Comparison of ENCODE assay signal across 1 cellular context in the genomic region with DNA sequence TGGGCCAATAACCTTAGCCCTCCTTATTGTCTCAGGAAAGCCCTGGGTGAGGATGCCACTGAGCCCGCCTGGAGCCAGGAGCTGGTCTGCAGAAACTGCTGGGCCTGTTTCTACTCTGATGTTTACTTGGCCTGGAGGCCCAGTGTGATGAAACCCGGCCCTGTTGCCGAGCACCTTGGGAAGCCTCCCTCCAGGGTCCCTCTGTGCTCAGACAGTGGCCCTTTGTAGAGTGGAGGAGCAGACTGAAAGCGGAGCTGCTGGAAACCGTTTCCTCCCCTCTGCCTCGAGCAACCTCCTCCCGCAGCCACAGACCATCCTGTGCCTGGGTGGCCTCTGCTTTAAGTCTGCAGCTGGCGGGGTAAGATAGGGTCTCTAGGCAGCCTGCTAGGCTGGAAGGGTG.
TF ChIP-seq lines count a peak whose summit lies in the region.

No MANE protein-coding gene starts in this region.

TF ChIP-seq in IMR-90, 13 proteins besides CTCF, POLR2A, EP300 and RAD21 (continued from another document):
- TF ChIP-seq ELK1 (IDR thresholded peaks at IDR 0.05; ENCODE audit: borderline replicate concordance, low read depth, low read length) (no peak), NFE2L2 (IDR thresholded peaks at IDR 0.05; ENCODE audit: low read depth, low read length) (no peak), MAZ (IDR thresholded peaks at IDR 0.05; ENCODE audit: borderline replicate concordance, low read depth, low read length) (no peak), CEBPB (IDR thresholded peaks at IDR 0.05; ENCODE audit: low read depth, low read length) (no peak), MAFK (IDR thresholded peaks at IDR 0.05; ENCODE audit: low read depth, low read length) (no peak), FOS (IDR thresholded peaks at IDR 0.05; ENCODE audit: low read depth, low read length) (no peak), USF2 (IDR thresholded peaks at IDR 0.05; ENCODE audit: low read depth, low read length) (no peak), SMC3 (IDR thresholded peaks at IDR 0.05; ENCODE audit: low read depth, low read length) (no peak), BHLHE40 (IDR thresholded peaks at IDR 0.05; ENCODE audit: low read depth, low read length) (no peak)
